35 cellular contexts compared by ENCODE assay signal in genomic region chr20:9416421-9416820, GRCh38.
"Had no signal": no experiment of that assay in that cellular context is flagged by ENCODE, and none has a peak within 500 bp of the region (broad histone marks: within the 10 kb centered on the region; RNA-seq: fewer than 3 reads in every experiment).

No MANE protein-coding gene starts in this region.

- ATAC-seq: activated CD4-positive, CD25-positive, alpha-beta regulatory T cell treated with anti-CD3 and anti-CD28 coated beads, Interleukin-2, amount 50 U/mL, for 24 hours; activated CD8-positive, alpha-beta memory T cell treated with anti-CD3 and anti-CD28 coated beads, Interleukin-2, amount 10 ng/mL, durations not matched to agents 7 days and 5 days; activated CD8-positive, alpha-beta T cell treated with anti-CD3 and anti-CD28 coated beads, Interleukin-2, amount 10 ng/mL, durations not matched to agents 7 days and 5 days; activated naive CD8-positive, alpha-beta T cell treated with anti-CD3 and anti-CD28 coated beads, Interleukin-2, amount 50 U/mL, for 24 hours; body of pancreas; effector memory CD8-positive, alpha-beta T cell; foreskin keratinocyte; gastrocnemius medialis; heart left ventricle; T-helper 17 cell had no signal

- H3K36me3 Mint-ChIP-seq: activated CD4-positive, alpha-beta memory T cell treated with anti-CD3 and anti-CD28 coated beads for 36 hours; activated CD8-positive, alpha-beta memory T cell treated with anti-CD3 and anti-CD28 coated beads, Interleukin-2, amount 10 ng/mL, durations not matched to agents 7 days and 5 days; activated naive CD4-positive, alpha-beta T cell treated with anti-CD3 and anti-CD28 coated beads, Interleukin-2, amount 50 U/mL, for 24 hours; activated naive CD8-positive, alpha-beta T cell treated with anti-CD3 and anti-CD28 coated beads for 36 hours had no signal

- H3K4me1 Mint-ChIP-seq: activated CD8-positive, alpha-beta memory T cell treated with anti-CD3 and anti-CD28 coated beads, Interleukin-2, amount 10 ng/mL, durations not matched to agents 7 days and 5 days; activated naive CD4-positive, alpha-beta T cell treated with anti-CD3 and anti-CD28 coated beads, Interleukin-2, amount 50 U/mL, for 24 hours; activated naive CD8-positive, alpha-beta T cell treated with anti-CD3 and anti-CD28 coated beads for 36 hours; activated naive CD8-positive, alpha-beta T cell treated with anti-CD3 and anti-CD28 coated beads, Interleukin-2, amount 50 U/mL, for 24 hours; T-helper 17 cell had no signal

- H3K27ac ChIP-seq: adrenal gland, body of pancreas, esophagus muscularis mucosa, foreskin keratinocyte, gastrocnemius medialis, heart left ventricle, WERI-Rb-1 had no signal

- H3K36me3 ChIP-seq: adrenal gland, WERI-Rb-1 had no signal

- H3K9me3 Mint-ChIP-seq: activated B cell treated with CpG ODN at 0.5 μM for 24 hours; activated CD4-positive, alpha-beta memory T cell treated with anti-CD3 and anti-CD28 coated beads for 36 hours; activated naive CD4-positive, alpha-beta T cell treated with anti-CD3 and anti-CD28 coated beads for 36 hours; activated naive CD4-positive, alpha-beta T cell treated with anti-CD3 and anti-CD28 coated beads, Interleukin-2, amount 50 U/mL, for 24 hours; activated naive CD8-positive, alpha-beta T cell treated with anti-CD3 and anti-CD28 coated beads for 36 hours; activated naive CD8-positive, alpha-beta T cell treated with anti-CD3 and anti-CD28 coated beads, Interleukin-2, amount 50 U/mL, for 24 hours; T-helper 2 cell treated with Interferon-gamma antibody and Interleukin-4, amounts not matched to agents 5 μg/mL and 100 μg/mL, for 36 hours had no signal

- H3K27me3 Mint-ChIP-seq: activated B cell treated with CpG ODN at 0.5 μM for 24 hours; activated CD4-positive, alpha-beta memory T cell treated with anti-CD3 and anti-CD28 coated beads for 36 hours; activated CD8-positive, alpha-beta memory T cell treated with anti-CD3 and anti-CD28 coated beads, Interleukin-2, amount 10 ng/mL, durations not matched to agents 7 days and 5 days; activated naive CD4-positive, alpha-beta T cell treated with anti-CD3 and anti-CD28 coated beads, Interleukin-2, amount 50 U/mL, for 24 hours; activated naive CD8-positive, alpha-beta T cell treated with anti-CD3 and anti-CD28 coated beads for 36 hours; activated naive CD8-positive, alpha-beta T cell treated with anti-CD3 and anti-CD28 coated beads, Interleukin-2, amount 50 U/mL, for 24 hours; effector memory CD8-positive, alpha-beta T cell; T-helper 17 cell had no signal

- DNase-seq: activated B cell treated with CpG ODN at 0.5 μM for 24 hours; activated CD4-positive, alpha-beta memory T cell treated with anti-CD3 and anti-CD28 coated beads for 36 hours; activated CD4-positive, alpha-beta T cell treated with anti-CD3 and anti-CD28 coated beads for 48 hours; activated CD8-positive, alpha-beta memory T cell treated with anti-CD3 and anti-CD28 coated beads, Interleukin-2, amount 10 ng/mL, durations not matched to agents 7 days and 5 days; activated CD8-positive, alpha-beta memory T cell treated with anti-CD3 and anti-CD28 coated beads, Interleukin-2, amount 50 U/mL, for 4 hours; activated CD8-positive, alpha-beta T cell treated with anti-CD3 and anti-CD28 coated beads, Interleukin-2, amount 10 ng/mL, durations not matched to agents 7 days and 5 days; activated effector memory CD4-positive, alpha-beta T cell treated with Interleukin-2 at 50 U/mL for 16 hours; activated gamma-delta T cell treated with Interleukin-2 at 50 U/mL for 16 hours; activated naive CD4-positive, alpha-beta T cell treated with anti-CD3 and anti-CD28 coated beads for 36 hours; activated naive CD8-positive, alpha-beta T cell treated with anti-CD3 and anti-CD28 coated beads for 36 hours; activated naive CD8-positive, alpha-beta T cell treated with anti-CD3 and anti-CD28 coated beads, Interleukin-2, amount 50 U/mL, for 24 hours; activated T-cell treated with anti-CD3 and anti-CD28 coated beads, Interleukin-2, amount 50 U/mL, for 1 hour; activated T-cell treated with anti-CD3 and anti-CD28 coated beads, Interleukin-2, amount 50 U/mL, for 48 hours; adrenal gland; amygdala; aorta; body of pancreas; caudate nucleus; cortex of kidney; dermis blood vessel endothelial cell; effector CD4-positive, alpha-beta T cell; effector memory CD8-positive, alpha-beta T cell; erythroblast; foreskin keratinocyte; gastrocnemius medialis; glutamatergic neuron; heart left ventricle; T-helper 1 cell; T-helper 17 cell; T1000; WERI-Rb-1 had no signal

- H3K4me3 ChIP-seq: adrenal gland, body of pancreas, esophagus muscularis mucosa, gastrocnemius medialis, heart left ventricle had no signal

- H3K27ac Mint-ChIP-seq: activated B cell treated with CpG ODN at 0.5 μM for 24 hours; activated CD4-positive, alpha-beta memory T cell treated with anti-CD3 and anti-CD28 coated beads for 36 hours; activated CD8-positive, alpha-beta memory T cell treated with anti-CD3 and anti-CD28 coated beads, Interleukin-2, amount 10 ng/mL, durations not matched to agents 7 days and 5 days; activated CD8-positive, alpha-beta T cell treated with anti-CD3 and anti-CD28 coated beads, Interleukin-2, amount 10 ng/mL, durations not matched to agents 7 days and 5 days; activated naive CD4-positive, alpha-beta T cell treated with anti-CD3 and anti-CD28 coated beads for 36 hours; activated naive CD4-positive, alpha-beta T cell treated with anti-CD3 and anti-CD28 coated beads, Interleukin-2, amount 50 U/mL, for 24 hours; activated naive CD8-positive, alpha-beta T cell treated with anti-CD3 and anti-CD28 coated beads for 36 hours; activated naive CD8-positive, alpha-beta T cell treated with anti-CD3 and anti-CD28 coated beads, Interleukin-2, amount 50 U/mL, for 24 hours; effector memory CD8-positive, alpha-beta T cell; T-helper 17 cell; T-helper 2 cell treated with Interferon-gamma antibody and Interleukin-4, amounts not matched to agents 5 μg/mL and 100 μg/mL, for 36 hours had no signal

- H3K4me1 ChIP-seq: adrenal gland, body of pancreas, esophagus muscularis mucosa, foreskin keratinocyte, gastrocnemius medialis, heart left ventricle had no signal

- H3K4me3 Mint-ChIP-seq: activated B cell treated with CpG ODN at 0.5 μM for 24 hours; activated CD4-positive, alpha-beta memory T cell treated with anti-CD3 and anti-CD28 coated beads for 36 hours; activated CD8-positive, alpha-beta memory T cell treated with anti-CD3 and anti-CD28 coated beads, Interleukin-2, amount 10 ng/mL, durations not matched to agents 7 days and 5 days; activated CD8-positive, alpha-beta T cell treated with anti-CD3 and anti-CD28 coated beads, Interleukin-2, amount 10 ng/mL, durations not matched to agents 7 days and 5 days; activated naive CD4-positive, alpha-beta T cell treated with anti-CD3 and anti-CD28 coated beads for 36 hours; activated naive CD4-positive, alpha-beta T cell treated with anti-CD3 and anti-CD28 coated beads, Interleukin-2, amount 50 U/mL, for 24 hours; activated naive CD8-positive, alpha-beta T cell treated with anti-CD3 and anti-CD28 coated beads for 36 hours; activated naive CD8-positive, alpha-beta T cell treated with anti-CD3 and anti-CD28 coated beads, Interleukin-2, amount 50 U/mL, for 24 hours; effector memory CD8-positive, alpha-beta T cell; T-helper 17 cell; T-helper 2 cell treated with Interferon-gamma antibody and Interleukin-4, amounts not matched to agents 5 μg/mL and 100 μg/mL, for 36 hours had no signal

- H3K9me3 ChIP-seq: adrenal gland, body of pancreas, esophagus muscularis mucosa, gastrocnemius medialis, heart left ventricle had no signal

- H3K27me3 ChIP-seq: adrenal gland, body of pancreas, esophagus muscularis mucosa, foreskin keratinocyte, gastrocnemius medialis, heart left ventricle had no signal
